1 cellular context compared by ENCODE assay signal in genomic region chr9:125842215-125842614, GRCh38.
TF ChIP-seq lines count a peak whose summit lies in the region.

No MANE protein-coding gene starts in this region.

TF ChIP-seq in HEK293, 187 proteins besides CTCF, POLR2A, EP300 and RAD21 (continued from another document):
- TF ChIP-seq ZNF626 (tag by site-specific recombination; IDR thresholded peaks at IDR 0.05): no peak
- no peak for TF ChIP-seq SALL2 (tag by site-specific recombination; IDR thresholded peaks at IDR 0.05; ENCODE audit: borderline replicate concordance)
- TF ChIP-seq PRDM6 (tag by site-specific recombination; IDR thresholded peaks at IDR 0.05): peak; percentile 93
- TF ChIP-seq ZNF223 (tag by site-specific recombination; IDR thresholded peaks at IDR 0.05): no peak
- no peak for TF ChIP-seq ZNF280C (tag by site-specific recombination; IDR thresholded peaks at IDR 0.05)
- no peak for TF ChIP-seq SP7 (tag by site-specific recombination; IDR thresholded peaks at IDR 0.05)
- TF ChIP-seq ZXDB (tag by site-specific recombination; IDR thresholded peaks at IDR 0.05): no peak
- TF ChIP-seq PATZ1 (tag by site-specific recombination; IDR thresholded peaks at IDR 0.05): no peak
- peak; percentile 57 for TF ChIP-seq FEZF1 (tag by site-specific recombination; IDR thresholded peaks at IDR 0.05)
- TF ChIP-seq REST (tag by site-specific recombination; IDR thresholded peaks at IDR 0.05): no peak
- TF ChIP-seq PRDM10 (tag by site-specific recombination; IDR thresholded peaks at IDR 0.05): peak; percentile 80
- TF ChIP-seq ZNF549 (tag by site-specific recombination; IDR thresholded peaks at IDR 0.05): no peak
- TF ChIP-seq ZNF658 (tag by site-specific recombination; IDR thresholded peaks at IDR 0.05): no peak
- TF ChIP-seq ZNF664 (tag by site-specific recombination; IDR thresholded peaks at IDR 0.05): peak; percentile 97
